8 cellular contexts compared by ENCODE assay signal in the genomic region with DNA sequence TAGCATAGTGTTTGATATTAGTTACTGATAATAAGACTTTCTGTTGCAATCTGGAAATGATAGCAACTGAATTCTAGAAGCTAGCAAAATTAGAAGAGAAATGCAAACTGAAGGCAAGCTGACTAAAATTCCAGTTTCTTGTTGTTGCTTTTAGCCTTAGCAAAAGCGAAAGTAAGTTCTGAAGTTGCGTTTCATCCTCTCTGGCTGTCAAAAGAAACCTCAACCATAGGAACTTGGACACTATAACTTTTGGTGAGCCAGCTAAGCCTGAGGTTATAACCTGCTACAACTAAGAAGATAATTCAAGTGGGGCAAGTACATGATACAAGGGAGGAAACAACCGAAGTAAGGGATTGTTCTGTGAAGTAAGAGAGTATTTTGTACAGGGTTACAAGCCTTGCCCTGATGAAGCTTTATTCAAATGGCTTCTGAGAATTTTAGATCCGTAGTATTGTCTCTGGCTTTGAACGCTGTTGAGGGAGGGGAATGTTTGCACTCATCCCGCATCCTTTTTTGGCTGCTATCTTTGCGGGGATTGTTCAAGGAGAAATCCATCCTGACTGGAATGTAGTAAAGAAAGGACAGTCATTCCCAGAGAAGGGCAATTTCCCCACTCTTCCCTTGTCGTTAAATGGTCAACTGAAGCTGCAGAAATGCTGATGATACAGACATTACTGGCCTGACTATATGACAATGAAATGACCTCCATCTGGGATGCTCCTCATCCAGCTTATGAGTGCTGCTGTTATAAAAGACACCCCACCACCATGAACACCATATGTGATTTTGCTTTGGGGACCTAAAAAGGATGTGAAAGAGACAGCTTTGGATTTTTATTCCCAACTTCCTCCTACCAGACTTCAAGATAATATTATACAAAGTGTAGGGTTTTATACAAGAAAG. TPM values are rescaled to one million over a fixed set of nuclear protein-coding genes. Genes with fewer than 3 reads are reported as not detected.
DNase-seq lines count a peak whose midpoint lies in the region; ATAC-seq and TF ChIP-seq lines count a peak whose summit lies in the region.

No MANE protein-coding gene starts in this region.

- TF ChIP-seq CTCF in sigmoid colon (IDR thresholded peaks at IDR 0.05), result no peak

- H3K27me3 ChIP-seq in CD4-positive, alpha-beta memory T cell (ENCODE audit: insufficient read depth, low read length), result no peaks in the 10 kb centered on the region
- no peaks in the 10 kb centered on the region for H3K27me3 ChIP-seq in sigmoid colon

- no peaks in the 10 kb centered on the region for H3K27me3 Mint-ChIP-seq in CD4-positive, alpha-beta memory T cell
- no peaks in the 10 kb centered on the region for H3K27me3 Mint-ChIP-seq in central memory CD8-positive, alpha-beta T cell

- POLR2A ChIA-PET in CD4-positive, alpha-beta memory T cell (lab: Charles Lee; ENCODE audit: partially characterized antibody), result no interaction called here

- peak overlapping the region; percentile 51 for H3K27ac ChIP-seq in CD4-positive, alpha-beta memory T cell (ENCODE audit: low read depth, low read length)
- H3K27ac ChIP-seq in sigmoid colon, result peak overlapping the region; percentile 44 to 63 (median 56)

- CTCF ChIA-PET in CD4-positive, alpha-beta memory T cell (lab: Charles Lee; ENCODE audit: partially characterized antibody), result no interaction called here

- peak overlapping the region; percentile 77 to 93 (median 88) for H3K4me3 Mint-ChIP-seq in CD4-positive, alpha-beta memory T cell
- H3K4me3 Mint-ChIP-seq in central memory CD8-positive, alpha-beta T cell, result peak overlapping the region; percentile 73

- no peak for TF ChIP-seq EP300 in sigmoid colon (IDR thresholded peaks at IDR 0.05)

- H3K4me3 ChIP-seq in CD4-positive, alpha-beta memory T cell (ENCODE audit: low read length in 2 of 2), result peak overlapping the region; percentile 15 to 49
- peak overlapping the region; percentile 6 to 34 (median 24) for H3K4me3 ChIP-seq in sigmoid colon

- H3K36me3 ChIP-seq in CD4-positive, alpha-beta memory T cell (ENCODE audit: insufficient read depth, low read length), result no peaks in the 10 kb centered on the region
- no peaks in the 10 kb centered on the region for H3K36me3 ChIP-seq in sigmoid colon

- H3K27ac Mint-ChIP-seq in CD4-positive, alpha-beta memory T cell, result peak overlapping the region; percentile 84 to 95 (median 93)
- peak overlapping the region; percentile 86 for H3K27ac Mint-ChIP-seq in central memory CD8-positive, alpha-beta T cell (ENCODE audit: low read depth)

- H3K36me3 Mint-ChIP-seq in CD4-positive, alpha-beta memory T cell, result peaks cover 1 to 4% of the 10 kb centered on the region in 2 donors
- peaks cover 3% of the 10 kb centered on the region for H3K36me3 Mint-ChIP-seq in central memory CD8-positive, alpha-beta T cell (ENCODE audit: insufficient read depth)

- ATAC-seq in GM19468 (IDR thresholded peaks at IDR 0.05; ENCODE audit: extremely low read depth, unreplicated experiment), result peak; percentile 81
- ATAC-seq in HG03565 (IDR thresholded peaks at IDR 0.05; ENCODE audit: unreplicated experiment), result peak; percentile 86
- peak; percentile 74 for ATAC-seq in central memory CD8-positive, alpha-beta T cell (replicated peaks; ENCODE audit: extremely low read depth, poor library complexity, severe bottlenecking)

- H3K9me3 Mint-ChIP-seq in CD4-positive, alpha-beta memory T cell, result no peaks in the 10 kb centered on the region
- no peaks in the 10 kb centered on the region for H3K9me3 Mint-ChIP-seq in central memory CD8-positive, alpha-beta T cell

- whole genome bisulfite sequencing in sigmoid colon, 2 donors, result 42 to 48% methylated on average over 8 of the region's 8 CpGs

- no peak for TF ChIP-seq POLR2A in sigmoid colon (IDR thresholded peaks at IDR 0.05)

- peaks cover 16% of the 10 kb centered on the region for H3K4me1 ChIP-seq in CD4-positive, alpha-beta memory T cell (ENCODE audit: insufficient read depth, low read length)
- peaks cover 0 to 3% (median 0%) of the 10 kb centered on the region in 4 donors for H3K4me1 ChIP-seq in sigmoid colon

- peaks cover 17 to 34% (median 21%) of the 10 kb centered on the region in 4 donors for H3K4me1 Mint-ChIP-seq in CD4-positive, alpha-beta memory T cell
- peaks cover 16% of the 10 kb centered on the region for H3K4me1 Mint-ChIP-seq in central memory CD8-positive, alpha-beta T cell

- intact Hi-C loops in CD4-positive, alpha-beta memory T cell (cut with micrococcal nuclease), result no loop called here
- intact Hi-C loops in sigmoid colon (cut with DNase I), result no loop called here

- H3K9me3 ChIP-seq in CD4-positive, alpha-beta memory T cell (ENCODE audit: control insufficient read depth in 1 of 2, low read length in 2 of 2), result no peaks in the 10 kb centered on the region
- H3K9me3 ChIP-seq in sigmoid colon, result no peaks in the 10 kb centered on the region

- peak in 4 of 5 donors; percentile 27 to 45 (median 28) for DNase-seq in CD4-positive, alpha-beta memory T cell
- DNase-seq in central memory CD8-positive, alpha-beta T cell (ENCODE audit: low spot score in 2 of 2), result no peak
- DNase-seq in sigmoid colon (no peak), midbrain (lab: John Stamatoyannopoulos, UW) (no peak), inferior parietal cortex (ENCODE audit: extremely low spot score) (no peak), NCI-H526 (lab: John Stamatoyannopoulos, UW) (no peak)

RNA-seq across cellular contexts. Expression of gene TMX3, which starts 7.0 kb away (rescaled TPM):
- total RNA-seq in CD4-positive, alpha-beta memory T cell, result 10 to 100 TPM; 67.1 to 73.6 TPM
- polyA plus RNA-seq in CD4-positive, alpha-beta memory T cell, result 10 to 100 TPM; 19.2 to 20.4 TPM
- total RNA-seq in sigmoid colon, result 10 to 100 TPM; 40.9 to 59.5 (median 42.5) TPM
- polyA plus RNA-seq in sigmoid colon, result 10 to 100 TPM in 1 of 3 donors, 1 to 10 TPM in 2; 3.0 to 14.8 (median 7.2) TPM

Comparison
In these comparisons a context has a peak if more than half of its experiments do, and no peak if none do; other contexts are left out.
1. DNase-seq: peak in CD4-positive, alpha-beta memory T cell (4 of 5); none in central memory CD8-positive, alpha-beta T cell (0 of 2), sigmoid colon (single experiment), midbrain (single experiment), inferior parietal cortex (single experiment) and NCI-H526 (0 of 2).
2. Peak in every context shown above with its lines, with median percentiles within 50 percentile points of each other: ATAC-seq.